In the genomic region with DNA sequence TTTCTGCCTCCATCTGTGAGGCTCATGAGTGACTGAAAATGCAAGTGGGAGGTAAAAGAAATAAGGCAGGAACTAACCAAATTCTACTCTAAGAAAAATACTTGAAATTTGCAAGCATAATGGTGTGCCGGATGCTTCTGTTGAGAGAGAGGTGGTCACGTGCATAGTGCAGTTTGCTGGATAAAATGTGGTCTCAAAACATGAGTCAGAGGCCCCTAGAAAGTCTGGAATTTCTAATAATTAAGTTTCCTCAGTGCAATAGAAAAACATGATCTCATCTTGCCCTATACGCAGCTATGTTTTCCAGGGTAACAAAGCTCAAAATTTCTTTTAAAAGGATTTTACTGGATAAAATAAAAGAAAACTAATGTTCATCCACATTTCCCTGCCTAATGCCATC, we compare ENCODE assay signal across 16 cellular contexts.
DNase-seq lines count a peak whose midpoint lies in the region; ATAC-seq, FAIRE-seq and TF ChIP-seq lines count a peak whose summit lies in the region.
"Had no signal": no experiment of that assay in that cellular context is flagged by ENCODE, and none has a peak within 500 bp of the region (broad histone marks: within the 10 kb centered on the region; RNA-seq: fewer than 3 reads in every experiment).

No MANE protein-coding gene starts in this region.

- no peak for FAIRE-seq in urothelium cell line (lab: Jason Lieb, UNC)
- FAIRE-seq: A204.1 had no signal

- no peaks in the 10 kb centered on the region for H3K36me3 ChIP-seq in heart right ventricle
- H3K36me3 ChIP-seq in right atrium auricular region = no peaks in the 10 kb centered on the region
- H3K36me3 ChIP-seq: transverse colon had no signal

- TF ChIP-seq CTCF in heart right ventricle (IDR thresholded peaks at IDR 0.05) (no peak), astrocyte of the cerebellum (IDR thresholded peaks at IDR 0.05; ENCODE audit: low read depth, low read length, missing control alignments) (no peak), right atrium auricular region (IDR thresholded peaks at IDR 0.05) (no peak)

- in situ Hi-C loops in astrocyte of the cerebellum (cut with HindIII; ENCODE audit: low sequenced_read_pairs) = no loop called here

- H3K27me3 Mint-ChIP-seq in T-helper 2 cell treated with Interferon-gamma antibody and Interleukin-4, amounts not matched to agents 5 μg/mL and 100 μg/mL, for 36 hours (ENCODE audit: low read depth) = peaks cover 7% of the 10 kb centered on the region

- no peaks in the 10 kb centered on the region for H3K36me3 Mint-ChIP-seq in T-helper 2 cell treated with Interferon-gamma antibody and Interleukin-4, amounts not matched to agents 5 μg/mL and 100 μg/mL, for 36 hours (ENCODE audit: low read depth)

- peaks cover 0 to 3% (median 0%) of the 10 kb centered on the region in 9 donors for H3K4me1 ChIP-seq in heart right ventricle
- H3K4me1 ChIP-seq in right atrium auricular region = no peaks in the 10 kb centered on the region

- WGBS in heart right ventricle, 2 donors = 62 to 79% methylated on average over 3 of the region's 3 CpGs

- H3K4me1 Mint-ChIP-seq in T-helper 2 cell treated with Interferon-gamma antibody and Interleukin-4, amounts not matched to agents 5 μg/mL and 100 μg/mL, for 36 hours (ENCODE audit: low read depth) = peaks cover 16% of the 10 kb centered on the region

- no peaks in the 10 kb centered on the region for H3K27me3 ChIP-seq in heart right ventricle
- no peaks in the 10 kb centered on the region for H3K27me3 ChIP-seq in right atrium auricular region
- H3K27me3 ChIP-seq: hepatocyte, transverse colon had no signal

- H3K4me3 Mint-ChIP-seq in T-helper 2 cell treated with Interferon-gamma antibody and Interleukin-4, amounts not matched to agents 5 μg/mL and 100 μg/mL, for 36 hours = no peak overlapping the region

- H3K27ac ChIP-seq in heart right ventricle (peak overlapping the region in 5 of 10 donors; percentile 37 to 75 (median 59)), right atrium auricular region (peak overlapping the region; percentile 31 to 57)
- H3K27ac ChIP-seq: hepatocyte, transverse colon had no signal

- peak in 1 of 2 donors; percentile 11 for DNase-seq in heart right ventricle
- no peak for DNase-seq in cardiac septum (ENCODE audit: low spot score)
- peak; percentile 84 for DNase-seq in astrocyte of the cerebellum (ENCODE audit: low read depth)
- DNase-seq in right atrium auricular region (ENCODE audit: low spot score) = no peak
- DNase-seq in urothelium cell line (ENCODE audit: low spot score) = peak; percentile 53
- no peak for DNase-seq in NCI-H1417 (lab: John Stamatoyannopoulos, UW)
- no peak for DNase-seq in T-helper 2 cell treated with Interferon-gamma antibody and Interleukin-4, amounts not matched to agents 5 μg/mL and 100 μg/mL, for 36 hours (ENCODE audit: low spot score)
- DNase-seq: KBM-7; NCI-H1436 treated with DMSO at 0.1 percent for 48 hours; NCI-H69; stimulated activated CD4-positive, alpha-beta T cell treated with anti-CD3 and anti-CD28 coated beads, Interleukin-15, amount 100 ng/mL, for 24 hours; transverse colon had no signal

- H3K9me3 ChIP-seq in heart right ventricle (peaks cover 0 to 29% (median 7%) of the 10 kb centered on the region in 11 donors), right atrium auricular region (peaks cover 5 to 21% of the 10 kb centered on the region in 2 donors)
- H3K9me3 ChIP-seq: transverse colon had no signal

- intact Hi-C loops in heart right ventricle (cut with DNase I) (no loop called here), cardiac septum (cut with DNase I) (loop anchor here (10.0 kb wide), 1 partner anchor 401 kb away; no protein-coding TSS in a partner anchor)

- no peaks in the 10 kb centered on the region for H3K9me3 Mint-ChIP-seq in T-helper 2 cell treated with Interferon-gamma antibody and Interleukin-4, amounts not matched to agents 5 μg/mL and 100 μg/mL, for 36 hours

- H3K4me3 ChIP-seq in heart right ventricle = no peak overlapping the region
- H3K4me3 ChIP-seq in astrocyte of the cerebellum (ENCODE audit: low read depth, low read length) = no peak overlapping the region
- no peak overlapping the region for H3K4me3 ChIP-seq in right atrium auricular region
- H3K4me3 ChIP-seq: hepatocyte, lung, transverse colon had no signal

- H3K27ac Mint-ChIP-seq in T-helper 2 cell treated with Interferon-gamma antibody and Interleukin-4, amounts not matched to agents 5 μg/mL and 100 μg/mL, for 36 hours = no peak overlapping the region

- ATAC-seq in heart right ventricle (peak in 6 of 8 donors; percentile 39 to 58 (median 46)), HG03159 (IDR thresholded peaks at IDR 0.05; ENCODE audit: unreplicated experiment) (no peak)

Comparison
In these comparisons a context has a peak if more than half of its experiments do, and no peak if none do; other contexts are left out.
1. DNase-seq: peak in astrocyte of the cerebellum (single experiment) and urothelium cell line (single experiment); none in cardiac septum (single experiment), right atrium auricular region (single experiment), NCI-H1417 (0 of 3) and T-helper 2 cell treated with Interferon-gamma antibody and Interleukin-4, amounts not matched to agents 5 μg/mL and 100 μg/mL, for 36 hours (single experiment).